17 cellular contexts compared by ENCODE assay signal in the genomic region with DNA sequence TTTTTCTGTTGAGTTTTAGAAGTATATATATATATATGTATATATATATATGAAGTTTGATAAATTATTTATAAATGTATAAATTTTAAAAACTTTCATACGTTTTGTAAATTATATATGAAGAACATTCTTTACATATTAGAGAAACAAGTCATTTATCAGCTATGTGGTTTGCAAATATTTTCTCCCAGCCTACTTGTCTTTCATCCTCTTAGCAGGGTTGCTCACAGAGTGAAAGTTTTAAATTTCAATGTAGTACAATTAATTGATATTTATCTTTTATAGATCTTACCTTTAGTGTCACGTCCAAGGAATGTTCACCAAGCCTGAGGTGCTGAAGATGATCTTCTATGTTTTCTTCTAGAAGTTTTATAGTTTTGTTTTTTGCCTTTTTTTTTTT.
DNase-seq lines count a peak whose midpoint lies in the region; ATAC-seq, FAIRE-seq and TF ChIP-seq lines count a peak whose summit lies in the region.
"Had no signal": no experiment of that assay in that cellular context is flagged by ENCODE, and none has a peak within 500 bp of the region (broad histone marks: within the 10 kb centered on the region; RNA-seq: fewer than 3 reads in every experiment).

No MANE protein-coding gene starts in this region.

- no peak overlapping the region for H3K4me3 Mint-ChIP-seq in osteocyte (ENCODE audit: unreplicated experiment)
- H3K4me3 Mint-ChIP-seq: CD4-positive, CD25-positive, alpha-beta regulatory T cell had no signal

- no peaks in the 10 kb centered on the region for H3K27me3 ChIP-seq in hepatocyte

- H3K4me3 ChIP-seq in hepatocyte = no peak overlapping the region
- H3K4me3 ChIP-seq: GM23248, K562 had no signal

- peaks cover 25% of the 10 kb centered on the region for H3K4me1 Mint-ChIP-seq in osteocyte (ENCODE audit: unreplicated experiment)

- TF ChIP-seq CTCF in hepatocyte (IDR thresholded peaks at IDR 0.05; ENCODE audit: poor library complexity) (no peak), osteocyte (IDR thresholded peaks at IDR 0.05) (no peak)

- no peaks in the 10 kb centered on the region for H3K27me3 Mint-ChIP-seq in osteocyte (ENCODE audit: unreplicated experiment)

- H3K9me3 ChIP-seq in hepatocyte (ENCODE audit: low read depth) = no peaks in the 10 kb centered on the region
- H3K9me3 ChIP-seq: Caco-2 had no signal

- no peaks in the 10 kb centered on the region for H3K9me2 ChIP-seq in hepatocyte (replicated peaks; ENCODE audit: insufficient read depth)

- FAIRE-seq in G401.6 (lab: Jason Lieb, UNC) = peak; percentile 17
- FAIRE-seq: K562 had no signal

- peaks cover 5% of the 10 kb centered on the region for H3K9me3 Mint-ChIP-seq in osteocyte (ENCODE audit: unreplicated experiment)

- H3K27ac ChIP-seq in hepatocyte = peak overlapping the region; percentile 84
- H3K27ac ChIP-seq: GM23248 had no signal

- no peak for ATAC-seq in GM18909 (IDR thresholded peaks at IDR 0.05; ENCODE audit: poor library complexity, unreplicated experiment)
- ATAC-seq: HCT116 had no signal

- DNase-seq in amniotic epithelial cell (ENCODE audit: low read depth) (peak; percentile 39), hepatocyte (ENCODE audit: low spot score) (no peak), osteocyte (ENCODE audit: extremely low spot score, unreplicated experiment) (no peak), AG20443 (ENCODE audit: low spot score) (no peak), NCI-H2081 (lab: John Stamatoyannopoulos, UW) (no peak), activated T-cell treated with anti-CD3 and anti-CD28 coated beads for 4 hours (no peak)
- DNase-seq: AML-193; Caco-2; CD4-positive, CD25-positive, alpha-beta regulatory T cell; DMS153; GM23248; NCI-H1417 treated with DMSO at 0.1 percent for 48 hours; NCI-H2029 had no signal

- 79% methylated on average over 2 of the region's 2 CpGs for WGBS in hepatocyte (ENCODE audit: low lambda C conversion rate, missing lambda C conversion rate)

- H3K4me1 ChIP-seq in hepatocyte (ENCODE audit: insufficient read depth) = peaks cover 5% of the 10 kb centered on the region

- H3K36me3 ChIP-seq in hepatocyte (replicated peaks; ENCODE audit: insufficient read depth, low read depth) = no peaks in the 10 kb centered on the region

- peak overlapping the region; percentile 85 for H3K27ac Mint-ChIP-seq in osteocyte (ENCODE audit: unreplicated experiment)
- H3K27ac Mint-ChIP-seq: CD4-positive, CD25-positive, alpha-beta regulatory T cell had no signal

- no peak overlapping the region for H3K4me2 ChIP-seq in hepatocyte

- no peaks in the 10 kb centered on the region for H4K20me1 ChIP-seq in hepatocyte (ENCODE audit: insufficient read depth, poor library complexity, severe bottlenecking)

- no peak overlapping the region for H2AFZ ChIP-seq in hepatocyte
- H2AFZ ChIP-seq: GM23248 had no signal

- no peaks in the 10 kb centered on the region for H3K36me3 Mint-ChIP-seq in osteocyte (ENCODE audit: unreplicated experiment)
- H3K36me3 Mint-ChIP-seq: CD4-positive, CD25-positive, alpha-beta regulatory T cell had no signal

- H3K79me2 ChIP-seq in hepatocyte = no peaks in the 10 kb centered on the region
